Comparison of ENCODE assay signal across 18 cellular contexts in the genomic region with DNA sequence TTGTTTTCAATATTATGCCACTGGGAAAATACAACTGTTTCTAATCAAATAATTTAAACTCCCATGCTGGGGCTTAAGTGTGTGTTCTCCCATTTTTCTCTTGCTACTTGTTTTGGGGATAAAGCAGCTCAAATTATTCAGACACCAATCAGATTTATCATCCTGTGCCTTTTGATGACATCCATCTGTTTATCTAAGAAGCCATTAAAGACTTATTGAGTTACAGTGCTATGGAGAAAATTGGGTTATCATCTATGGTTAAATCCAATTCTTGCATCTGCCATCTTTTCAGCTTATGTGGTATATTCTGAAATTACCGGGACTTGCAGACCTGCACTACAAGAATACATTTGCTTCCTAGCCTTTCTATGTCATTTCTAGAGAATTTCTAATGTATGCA.
DNase-seq lines count a peak whose midpoint lies in the region; TF ChIP-seq lines count a peak whose summit lies in the region.
"Had no signal": no experiment of that assay in that cellular context is flagged by ENCODE, and none has a peak within 500 bp of the region (broad histone marks: within the 10 kb centered on the region; RNA-seq: fewer than 3 reads in every experiment).

No MANE protein-coding gene starts in this region.

- no peaks in the 10 kb centered on the region for H3K36me3 ChIP-seq in SJCRH30

- H3K27ac ChIP-seq in SJCRH30, result no peak overlapping the region
- H3K27ac ChIP-seq: A549, GM23248 had no signal

- H3K4me3 ChIP-seq in SJCRH30, result no peak overlapping the region
- H3K4me3 ChIP-seq: A549, GM23248 had no signal

- peaks cover 2% of the 10 kb centered on the region for H3K9me3 Mint-ChIP-seq in glutamatergic neuron (ENCODE audit: unreplicated experiment)

- H3K9me3 ChIP-seq in SJCRH30 (replicated peaks), result no peaks in the 10 kb centered on the region
- H3K9me3 ChIP-seq: A549 had no signal

- no peak overlapping the region for H3K4me3 Mint-ChIP-seq in glutamatergic neuron (ENCODE audit: unreplicated experiment)
- H3K4me3 Mint-ChIP-seq: CD4-positive, alpha-beta memory T cell had no signal

- peaks cover 15% of the 10 kb centered on the region for H3K4me1 Mint-ChIP-seq in glutamatergic neuron (ENCODE audit: low read depth, unreplicated experiment)
- H3K4me1 Mint-ChIP-seq: CD4-positive, alpha-beta memory T cell had no signal

- DNase-seq in NCI-H2171 treated with DMSO at 0.1 percent for 48 hours (lab: John Stamatoyannopoulos, UW) (peak; percentile 6), NCI-H2171 (lab: John Stamatoyannopoulos, UW) (no peak), SK-N-DZ (ENCODE audit: low spot score) (peak; percentile 86), glutamatergic neuron (no peak), NCI-H2196 treated with DMSO at 0.1 percent for 48 hours (lab: John Stamatoyannopoulos, UW; ENCODE audit: unreplicated experiment) (no peak), SJCRH30 (no peak), nucleus accumbens (lab: John Stamatoyannopoulos, UW) (no peak)
- DNase-seq: 8988T; C1 segment of cervical spinal cord; Calu3; CD4-positive, alpha-beta memory T cell; COR-L47; DMS53; DMS79 treated with DMSO at 0.1 percent for 48 hours; GM23248; H7; HCEC 1CT had no signal

- no peak for TF ChIP-seq CTCF in glutamatergic neuron (IDR thresholded peaks at IDR 0.05; ENCODE audit: partially characterized antibody, unreplicated experiment)

- H3K36me3 Mint-ChIP-seq in glutamatergic neuron (ENCODE audit: unreplicated experiment), result no peaks in the 10 kb centered on the region
- H3K36me3 Mint-ChIP-seq: CD4-positive, alpha-beta memory T cell had no signal

- H3K27me3 ChIP-seq in SJCRH30, result no peaks in the 10 kb centered on the region

- H3K4me1 ChIP-seq in SJCRH30, result no peaks in the 10 kb centered on the region
- H3K4me1 ChIP-seq: A549 had no signal

- H3K27ac Mint-ChIP-seq in glutamatergic neuron (ENCODE audit: unreplicated experiment), result peak overlapping the region; percentile 67
- H3K27ac Mint-ChIP-seq: CD4-positive, alpha-beta memory T cell had no signal

- no peaks in the 10 kb centered on the region for H3K27me3 Mint-ChIP-seq in glutamatergic neuron (ENCODE audit: unreplicated experiment)
- H3K27me3 Mint-ChIP-seq: CD4-positive, alpha-beta memory T cell had no signal

Comparison
In these comparisons a context has a peak if more than half of its experiments do, and no peak if none do; other contexts are left out.
1. DNase-seq: peak in NCI-H2171 treated with DMSO at 0.1 percent for 48 hours (single experiment) and SK-N-DZ (single experiment); none in NCI-H2171 (single experiment), glutamatergic neuron (single experiment), NCI-H2196 treated with DMSO at 0.1 percent for 48 hours (single experiment), SJCRH30 (0 of 2) and nucleus accumbens (0 of 56).